In genomic region chr9:127050152-127050551, GRCh38 we compare ENCODE assay signal across 21 cellular contexts.
DNase-seq lines count a peak whose midpoint lies in the region; ATAC-seq, FAIRE-seq and TF ChIP-seq lines count a peak whose summit lies in the region.
"Had no signal": no experiment of that assay in that cellular context is flagged by ENCODE, and none has a peak within 500 bp of the region (broad histone marks: within the 10 kb centered on the region; RNA-seq: fewer than 3 reads in every experiment).

No MANE protein-coding gene starts in this region.

- peaks cover 4% of the 10 kb centered on the region for H3K36me3 Mint-ChIP-seq in activated T-helper 1 cell treated with anti-CD3 and anti-CD28 coated beads, Interleukin-12 subunit alpha, Interleukin-12 subunit beta, Interleukin-2, Interleukin-4 antibody, amounts not matched to agents 30 ng/mL and 10 ng/mL and 1 ng/mL, durations not matched to agents 14 hours and 24 hours and 36 hours (ENCODE audit: low read depth)
- H3K36me3 Mint-ChIP-seq in naive thymus-derived CD4-positive, alpha-beta T cell, result peaks cover 0 to 8% (median 0%) of the 10 kb centered on the region in 5 donors

- TF ChIP-seq CTCF in left ventricle myocardium inferior (IDR thresholded peaks at IDR 0.05; ENCODE audit: borderline replicate concordance) (no peak), heart left ventricle (IDR thresholded peaks at IDR 0.05) (no peak), osteoblast (IDR thresholded peaks at IDR 0.05; ENCODE audit: extremely low read depth, low read depth, low read length) (no peak)

- H3K27ac ChIP-seq in left ventricle myocardium inferior (replicated peaks) (peak overlapping the region; percentile 62), heart left ventricle (peak overlapping the region in 2 of 12 donors; percentile 37 to 82), osteoblast (ENCODE audit: low read depth, low read length) (peak overlapping the region; percentile 55)
- H3K27ac ChIP-seq in naive thymus-derived CD4-positive, alpha-beta T cell (ENCODE audit: low read depth, low read length), result no peak overlapping the region
- H3K27ac ChIP-seq: A549 had no signal

- no peaks in the 10 kb centered on the region for H3K9me3 Mint-ChIP-seq in activated T-helper 1 cell treated with anti-CD3 and anti-CD28 coated beads, Interleukin-12 subunit alpha, Interleukin-12 subunit beta, Interleukin-2, Interleukin-4 antibody, amounts not matched to agents 30 ng/mL and 10 ng/mL and 1 ng/mL, durations not matched to agents 14 hours and 24 hours and 36 hours
- H3K9me3 Mint-ChIP-seq in naive thymus-derived CD4-positive, alpha-beta T cell, result peaks cover 0 to 2% (median 0%) of the 10 kb centered on the region in 11 donors
- H3K9me3 Mint-ChIP-seq: CD4-positive, alpha-beta memory T cell had no signal

- ATAC-seq in heart left ventricle, result no peak
- ATAC-seq in HG03135 (IDR thresholded peaks at IDR 0.05; ENCODE audit: unreplicated experiment), result no peak
- no peak for ATAC-seq in naive thymus-derived CD4-positive, alpha-beta T cell
- ATAC-seq: A549 had no signal

- H3K4me1 ChIP-seq in left ventricle myocardium inferior, result peaks cover 72% of the 10 kb centered on the region
- peaks cover 0 to 59% (median 38%) of the 10 kb centered on the region in 12 donors for H3K4me1 ChIP-seq in heart left ventricle
- peaks cover 11% of the 10 kb centered on the region for H3K4me1 ChIP-seq in osteoblast (ENCODE audit: insufficient read depth, low read length)
- H3K4me1 ChIP-seq in naive thymus-derived CD4-positive, alpha-beta T cell (ENCODE audit: control insufficient read depth in 2 of 2, insufficient read depth in 2 of 2, low read length in 2 of 2), result peaks cover 0 to 21% of the 10 kb centered on the region in 2 donors

- peaks cover 2% of the 10 kb centered on the region for H3K27me3 Mint-ChIP-seq in activated T-helper 1 cell treated with anti-CD3 and anti-CD28 coated beads, Interleukin-12 subunit alpha, Interleukin-12 subunit beta, Interleukin-2, Interleukin-4 antibody, amounts not matched to agents 30 ng/mL and 10 ng/mL and 1 ng/mL, durations not matched to agents 14 hours and 24 hours and 36 hours (ENCODE audit: insufficient read depth)
- peaks cover 0 to 4% (median 0%) of the 10 kb centered on the region in 5 donors for H3K27me3 Mint-ChIP-seq in naive thymus-derived CD4-positive, alpha-beta T cell
- H3K27me3 Mint-ChIP-seq: CD4-positive, alpha-beta memory T cell had no signal

- TF ChIP-seq POLR2A in heart left ventricle (IDR thresholded peaks at IDR 0.05), result no peak
- no peak for TF ChIP-seq POLR2A in H54 (IDR thresholded peaks at IDR 0.05; ENCODE audit: low read depth, low read length)

- DNase-seq in left ventricle myocardium inferior, result no peak
- DNase-seq in heart left ventricle, result no peak
- no peak for DNase-seq in activated T-helper 1 cell treated with anti-CD3 and anti-CD28 coated beads, Interleukin-12 subunit alpha, Interleukin-12 subunit beta, Interleukin-2, Interleukin-4 antibody, amounts not matched to agents 30 ng/mL and 10 ng/mL and 1 ng/mL, durations not matched to agents 14 hours and 24 hours and 36 hours (ENCODE audit: low spot score)
- DNase-seq in osteoblast (ENCODE audit: insufficient read length, low spot score, missing footprints), result no peak
- no peak for DNase-seq in frontal cortex (ENCODE audit: low spot score in 2 of 2)
- no peak for DNase-seq in H54 (ENCODE audit: insufficient read length, low spot score)
- DNase-seq in naive thymus-derived CD4-positive, alpha-beta T cell, result no peak
- DNase-seq: CD4-positive, alpha-beta memory T cell; DMS79 treated with DMSO at 0.1 percent for 48 hours; GOT3; KBM-7; NCI-H1048; NCI-H1694; NCI-H2107; NCI-H226; NCI-H526 had no signal

- peaks cover 52% of the 10 kb centered on the region for H3K4me1 Mint-ChIP-seq in activated T-helper 1 cell treated with anti-CD3 and anti-CD28 coated beads, Interleukin-12 subunit alpha, Interleukin-12 subunit beta, Interleukin-2, Interleukin-4 antibody, amounts not matched to agents 30 ng/mL and 10 ng/mL and 1 ng/mL, durations not matched to agents 14 hours and 24 hours and 36 hours (ENCODE audit: low read depth)
- H3K4me1 Mint-ChIP-seq in naive thymus-derived CD4-positive, alpha-beta T cell, result peaks cover 14 to 42% (median 20%) of the 10 kb centered on the region in 7 donors

- CTCF ChIA-PET in naive thymus-derived CD4-positive, alpha-beta T cell (lab: Charles Lee), result no interaction called here

- H3K36me3 ChIP-seq in left ventricle myocardium inferior (no peaks in the 10 kb centered on the region), heart left ventricle (no peaks in the 10 kb centered on the region), osteoblast (ENCODE audit: insufficient read depth, low read length) (no peaks in the 10 kb centered on the region)
- no peaks in the 10 kb centered on the region for H3K36me3 ChIP-seq in naive thymus-derived CD4-positive, alpha-beta T cell (ENCODE audit: control insufficient read depth in 2 of 3, insufficient read depth in 3 of 3, low read length in 3 of 3)

- H3K4me3 Mint-ChIP-seq in activated T-helper 1 cell treated with anti-CD3 and anti-CD28 coated beads, Interleukin-12 subunit alpha, Interleukin-12 subunit beta, Interleukin-2, Interleukin-4 antibody, amounts not matched to agents 30 ng/mL and 10 ng/mL and 1 ng/mL, durations not matched to agents 14 hours and 24 hours and 36 hours, result peak overlapping the region; percentile 43
- H3K4me3 Mint-ChIP-seq in naive thymus-derived CD4-positive, alpha-beta T cell, result peak overlapping the region in 1 of 10 donors; percentile 40

- H3K4me3 ChIP-seq in left ventricle myocardium inferior (no peak overlapping the region), heart left ventricle (no peak overlapping the region), osteoblast (ENCODE audit: insufficient read depth, low read length) (no peak overlapping the region)
- H3K4me3 ChIP-seq in naive thymus-derived CD4-positive, alpha-beta T cell (ENCODE audit: low read length), result no peak overlapping the region
- H3K4me3 ChIP-seq: A549 had no signal

- FAIRE-seq in frontal cortex (lab: Jason Lieb, UNC), result no peak
- FAIRE-seq in H54 (lab: Jason Lieb, UNC), result no peak
- FAIRE-seq: A549, D721Med, G401.6, GM12892 had no signal

- H3K79me2 ChIP-seq in osteoblast (ENCODE audit: insufficient read depth, low read length), result no peaks in the 10 kb centered on the region

- WGBS in heart left ventricle, 4 donors, result 92 to 98% (median 96%) methylated on average over 3 of the region's 3 CpGs

- no peak overlapping the region for H2AFZ ChIP-seq in osteoblast (ENCODE audit: low read length)

- intact Hi-C loops in left ventricle myocardium inferior (cut with micrococcal nuclease) (no loop called here), heart left ventricle (cut with DNase I) (loop anchor here in 1 of 10 donors (10.0 kb wide), 1 partner anchor 145 kb away; no protein-coding TSS in a partner anchor)
- intact Hi-C loops in activated T-helper 1 cell treated with anti-CD3 and anti-CD28 coated beads, Interleukin-12 subunit alpha, Interleukin-12 subunit beta, Interleukin-2, Interleukin-4 antibody, amounts not matched to agents 30 ng/mL and 10 ng/mL and 1 ng/mL, durations not matched to agents 14 hours and 24 hours and 36 hours (cut with micrococcal nuclease), result no loop called here
- intact Hi-C loops in naive thymus-derived CD4-positive, alpha-beta T cell (cut with micrococcal nuclease), result no loop called here

- no peak overlapping the region for H3K27ac Mint-ChIP-seq in activated T-helper 1 cell treated with anti-CD3 and anti-CD28 coated beads, Interleukin-12 subunit alpha, Interleukin-12 subunit beta, Interleukin-2, Interleukin-4 antibody, amounts not matched to agents 30 ng/mL and 10 ng/mL and 1 ng/mL, durations not matched to agents 14 hours and 24 hours and 36 hours
- H3K27ac Mint-ChIP-seq in naive thymus-derived CD4-positive, alpha-beta T cell, result peak overlapping the region in 3 of 9 donors; percentile 39 to 89 (median 64)

- no peaks in the 10 kb centered on the region for H4K20me1 ChIP-seq in osteoblast (ENCODE audit: insufficient read depth, low read length)

- H3K4me2 ChIP-seq in osteoblast (ENCODE audit: insufficient read depth, low read length), result no peak overlapping the region
- H3K4me2 ChIP-seq: A549 had no signal

- H3K9me3 ChIP-seq in left ventricle myocardium inferior (replicated peaks) (no peaks in the 10 kb centered on the region), heart left ventricle (no peaks in the 10 kb centered on the region), osteoblast (ENCODE audit: low read depth, low read length) (no peaks in the 10 kb centered on the region)
- no peaks in the 10 kb centered on the region for H3K9me3 ChIP-seq in naive thymus-derived CD4-positive, alpha-beta T cell (ENCODE audit: control insufficient read depth in 2 of 3, low read length in 3 of 3)
- H3K9me3 ChIP-seq: A549 had no signal

- POLR2A ChIA-PET in naive thymus-derived CD4-positive, alpha-beta T cell (lab: Charles Lee), result no interaction called here

- H3K27me3 ChIP-seq in left ventricle myocardium inferior (ENCODE audit: low read depth), result no peaks in the 10 kb centered on the region
- no peaks in the 10 kb centered on the region for H3K27me3 ChIP-seq in heart left ventricle
- no peaks in the 10 kb centered on the region for H3K27me3 ChIP-seq in osteoblast (ENCODE audit: insufficient read depth, low read length)
- no peaks in the 10 kb centered on the region for H3K27me3 ChIP-seq in naive thymus-derived CD4-positive, alpha-beta T cell (ENCODE audit: control insufficient read depth in 2 of 2, insufficient read depth in 2 of 2, low read length in 2 of 2)
